2 cellular contexts compared by ENCODE assay signal in the genomic region with DNA sequence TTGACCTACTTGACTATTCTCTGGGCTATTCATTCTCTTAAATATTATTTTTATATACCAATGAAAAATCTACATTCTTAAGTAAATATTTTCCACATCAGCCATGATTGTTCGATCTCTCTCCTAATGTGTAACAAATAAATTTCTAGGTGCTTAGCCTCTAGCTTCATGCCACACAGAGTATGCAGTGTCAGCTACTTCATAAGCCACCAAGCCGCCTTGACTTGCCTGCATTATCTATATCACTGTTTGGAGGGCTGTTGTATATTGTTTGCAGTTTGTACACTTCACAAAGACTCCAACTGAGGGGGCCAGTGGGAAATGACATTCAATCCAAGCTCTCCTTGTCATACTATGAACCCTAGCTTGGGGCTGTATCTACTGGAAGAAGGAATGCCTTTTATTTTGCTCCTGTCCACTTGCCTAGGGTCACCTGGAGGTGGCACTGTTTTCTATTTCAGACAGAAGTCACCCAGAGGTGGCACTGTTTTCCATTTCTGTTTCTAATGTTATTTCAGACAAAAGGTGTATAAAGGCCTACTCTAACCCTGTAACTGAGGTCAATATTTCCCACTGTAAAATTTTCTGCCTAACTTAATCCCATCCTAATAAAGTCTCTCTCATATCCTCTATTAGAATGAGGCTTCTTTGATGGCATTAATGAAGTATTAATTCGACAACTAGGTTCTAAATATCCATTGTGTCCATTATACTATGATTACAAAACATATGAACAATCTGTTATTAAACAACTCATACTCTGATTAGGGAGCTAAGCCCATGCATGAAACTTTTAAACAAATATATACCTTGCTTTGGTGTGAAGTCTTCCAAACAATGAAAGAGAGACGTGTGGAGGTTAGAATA.
TF ChIP-seq lines count a peak whose summit lies in the region.

No MANE protein-coding gene starts in this region.

TF ChIP-seq in SK-N-SH treated with all-trans-retinoic acid at 6 μM for 48 hours, 23 proteins besides CTCF, POLR2A, EP300 and RAD21 (continued from another document):
- TF ChIP-seq, protein P1, sequence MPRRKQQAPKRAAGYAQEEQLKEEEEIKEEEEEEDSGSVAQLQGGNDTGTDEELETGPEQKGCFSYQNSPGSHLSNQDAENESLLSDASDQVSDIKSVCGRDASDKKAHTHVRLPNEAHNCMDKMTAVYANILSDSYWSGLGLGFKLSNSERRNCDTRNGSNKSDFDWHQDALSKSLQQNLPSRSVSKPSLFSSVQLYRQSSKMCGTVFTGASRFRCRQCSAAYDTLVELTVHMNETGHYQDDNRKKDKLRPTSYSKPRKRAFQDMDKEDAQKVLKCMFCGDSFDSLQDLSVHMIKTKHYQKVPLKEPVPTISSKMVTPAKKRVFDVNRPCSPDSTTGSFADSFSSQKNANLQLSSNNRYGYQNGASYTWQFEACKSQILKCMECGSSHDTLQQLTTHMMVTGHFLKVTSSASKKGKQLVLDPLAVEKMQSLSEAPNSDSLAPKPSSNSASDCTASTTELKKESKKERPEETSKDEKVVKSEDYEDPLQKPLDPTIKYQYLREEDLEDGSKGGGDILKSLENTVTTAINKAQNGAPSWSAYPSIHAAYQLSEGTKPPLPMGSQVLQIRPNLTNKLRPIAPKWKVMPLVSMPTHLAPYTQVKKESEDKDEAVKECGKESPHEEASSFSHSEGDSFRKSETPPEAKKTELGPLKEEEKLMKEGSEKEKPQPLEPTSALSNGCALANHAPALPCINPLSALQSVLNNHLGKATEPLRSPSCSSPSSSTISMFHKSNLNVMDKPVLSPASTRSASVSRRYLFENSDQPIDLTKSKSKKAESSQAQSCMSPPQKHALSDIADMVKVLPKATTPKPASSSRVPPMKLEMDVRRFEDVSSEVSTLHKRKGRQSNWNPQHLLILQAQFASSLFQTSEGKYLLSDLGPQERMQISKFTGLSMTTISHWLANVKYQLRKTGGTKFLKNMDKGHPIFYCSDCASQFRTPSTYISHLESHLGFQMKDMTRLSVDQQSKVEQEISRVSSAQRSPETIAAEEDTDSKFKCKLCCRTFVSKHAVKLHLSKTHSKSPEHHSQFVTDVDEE (CRISPR knock-in tag; IDR thresholded peaks at IDR 0.05), result no peak
- TF ChIP-seq RARB (CRISPR knock-in tag; IDR thresholded peaks at IDR 0.05), result no peak
- TF ChIP-seq, protein P2, sequence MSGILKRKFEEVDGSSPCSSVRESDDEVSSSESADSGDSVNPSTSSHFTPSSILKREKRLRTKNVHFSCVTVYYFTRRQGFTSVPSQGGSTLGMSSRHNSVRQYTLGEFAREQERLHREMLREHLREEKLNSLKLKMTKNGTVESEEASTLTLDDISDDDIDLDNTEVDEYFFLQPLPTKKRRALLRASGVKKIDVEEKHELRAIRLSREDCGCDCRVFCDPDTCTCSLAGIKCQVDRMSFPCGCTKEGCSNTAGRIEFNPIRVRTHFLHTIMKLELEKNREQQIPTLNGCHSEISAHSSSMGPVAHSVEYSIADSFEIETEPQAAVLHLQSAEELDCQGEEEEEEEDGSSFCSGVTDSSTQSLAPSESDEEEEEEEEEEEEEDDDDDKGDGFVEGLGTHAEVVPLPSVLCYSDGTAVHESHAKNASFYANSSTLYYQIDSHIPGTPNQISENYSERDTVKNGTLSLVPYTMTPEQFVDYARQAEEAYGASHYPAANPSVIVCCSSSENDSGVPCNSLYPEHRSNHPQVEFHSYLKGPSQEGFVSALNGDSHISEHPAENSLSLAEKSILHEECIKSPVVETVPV (CRISPR knock-in tag; IDR thresholded peaks at IDR 0.05), result no peak
- TF ChIP-seq PPARA (CRISPR knock-in tag; IDR thresholded peaks at IDR 0.05; ENCODE audit: borderline replicate concordance), result no peak
- TF ChIP-seq, protein P3, sequence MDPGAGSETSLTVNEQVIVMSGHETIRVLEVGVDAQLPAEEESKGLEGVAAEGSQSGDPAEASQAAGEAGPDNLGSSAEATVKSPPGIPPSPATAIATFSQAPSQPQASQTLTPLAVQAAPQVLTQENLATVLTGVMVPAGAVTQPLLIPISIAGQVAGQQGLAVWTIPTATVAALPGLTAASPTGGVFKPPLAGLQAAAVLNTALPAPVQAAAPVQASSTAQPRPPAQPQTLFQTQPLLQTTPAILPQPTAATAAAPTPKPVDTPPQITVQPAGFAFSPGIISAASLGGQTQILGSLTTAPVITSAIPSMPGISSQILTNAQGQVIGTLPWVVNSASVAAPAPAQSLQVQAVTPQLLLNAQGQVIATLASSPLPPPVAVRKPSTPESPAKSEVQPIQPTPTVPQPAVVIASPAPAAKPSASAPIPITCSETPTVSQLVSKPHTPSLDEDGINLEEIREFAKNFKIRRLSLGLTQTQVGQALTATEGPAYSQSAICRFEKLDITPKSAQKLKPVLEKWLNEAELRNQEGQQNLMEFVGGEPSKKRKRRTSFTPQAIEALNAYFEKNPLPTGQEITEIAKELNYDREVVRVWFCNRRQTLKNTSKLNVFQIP (CRISPR knock-in tag; IDR thresholded peaks at IDR 0.05; ENCODE audit: borderline replicate concordance, low read depth), result no peak
- TF ChIP-seq ZFP3 (CRISPR knock-in tag; IDR thresholded peaks at IDR 0.05), result no peak
- no peak for TF ChIP-seq ISL1 (CRISPR knock-in tag; IDR thresholded peaks at IDR 0.05)
- TF ChIP-seq CSDC2 (CRISPR knock-in tag; IDR thresholded peaks at IDR 0.05), result no peak
- TF ChIP-seq GLIS3 (CRISPR knock-in tag; IDR thresholded peaks at IDR 0.05), result no peak
- no peak for TF ChIP-seq ZNF8 (CRISPR knock-in tag; IDR thresholded peaks at IDR 0.05)
- TF ChIP-seq BACH2 (CRISPR knock-in tag; IDR thresholded peaks at IDR 0.05; ENCODE audit: borderline replicate concordance), result no peak
- TF ChIP-seq TOX (CRISPR knock-in tag; IDR thresholded peaks at IDR 0.05; ENCODE audit: borderline replicate concordance), result no peak
- TF ChIP-seq ZFP30 (CRISPR knock-in tag; IDR thresholded peaks at IDR 0.05), result no peak

TF ChIP-seq in HepG2, 621 proteins besides CTCF, POLR2A, EP300 and RAD21 (continued from another document and continues in another):
- TF ChIP-seq, protein P4, sequence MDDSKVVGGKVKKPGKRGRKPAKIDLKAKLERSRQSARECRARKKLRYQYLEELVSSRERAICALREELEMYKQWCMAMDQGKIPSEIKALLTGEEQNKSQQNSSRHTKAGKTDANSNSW (CRISPR knock-in tag; IDR thresholded peaks at IDR 0.05; ENCODE audit: borderline replicate concordance), result no peak
- TF ChIP-seq ZNF737 (CRISPR knock-in tag; IDR thresholded peaks at IDR 0.05; ENCODE audit: borderline replicate concordance), result no peak
- no peak for TF ChIP-seq ZNF607 (CRISPR knock-in tag; IDR thresholded peaks at IDR 0.05; ENCODE audit: borderline replicate concordance)
- TF ChIP-seq SMYD3 (CRISPR knock-in tag; IDR thresholded peaks at IDR 0.05), result peak; percentile 32; the same call in 1 of the 2 replicates
- TF ChIP-seq ZNF24 (IDR thresholded peaks at IDR 0.05), result 0 out of 2 replicates have a peak, but pooled peaks have one; percentile 11
- TF ChIP-seq, protein P5, sequence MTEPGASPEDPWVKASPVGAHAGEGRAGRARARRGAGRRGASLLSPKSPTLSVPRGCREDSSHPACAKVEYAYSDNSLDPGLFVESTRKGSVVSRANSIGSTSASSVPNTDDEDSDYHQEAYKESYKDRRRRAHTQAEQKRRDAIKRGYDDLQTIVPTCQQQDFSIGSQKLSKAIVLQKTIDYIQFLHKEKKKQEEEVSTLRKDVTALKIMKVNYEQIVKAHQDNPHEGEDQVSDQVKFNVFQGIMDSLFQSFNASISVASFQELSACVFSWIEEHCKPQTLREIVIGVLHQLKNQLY (CRISPR knock-in tag; IDR thresholded peaks at IDR 0.05), result no peak
- no peak for TF ChIP-seq MTF2 (CRISPR knock-in tag; IDR thresholded peaks at IDR 0.05; ENCODE audit: borderline replicate concordance)
- TF ChIP-seq FOXA1 (IDR thresholded peaks at IDR 0.05), result no peak
- 0 out of 2 replicates have a peak, but pooled peaks have one; percentile 6 for TF ChIP-seq FOXA1 (CRISPR knock-in tag; IDR thresholded peaks at IDR 0.05)
- no peak for TF ChIP-seq TCF7 (IDR thresholded peaks at IDR 0.05; ENCODE audit: low read depth)
- TF ChIP-seq, protein P6, sequence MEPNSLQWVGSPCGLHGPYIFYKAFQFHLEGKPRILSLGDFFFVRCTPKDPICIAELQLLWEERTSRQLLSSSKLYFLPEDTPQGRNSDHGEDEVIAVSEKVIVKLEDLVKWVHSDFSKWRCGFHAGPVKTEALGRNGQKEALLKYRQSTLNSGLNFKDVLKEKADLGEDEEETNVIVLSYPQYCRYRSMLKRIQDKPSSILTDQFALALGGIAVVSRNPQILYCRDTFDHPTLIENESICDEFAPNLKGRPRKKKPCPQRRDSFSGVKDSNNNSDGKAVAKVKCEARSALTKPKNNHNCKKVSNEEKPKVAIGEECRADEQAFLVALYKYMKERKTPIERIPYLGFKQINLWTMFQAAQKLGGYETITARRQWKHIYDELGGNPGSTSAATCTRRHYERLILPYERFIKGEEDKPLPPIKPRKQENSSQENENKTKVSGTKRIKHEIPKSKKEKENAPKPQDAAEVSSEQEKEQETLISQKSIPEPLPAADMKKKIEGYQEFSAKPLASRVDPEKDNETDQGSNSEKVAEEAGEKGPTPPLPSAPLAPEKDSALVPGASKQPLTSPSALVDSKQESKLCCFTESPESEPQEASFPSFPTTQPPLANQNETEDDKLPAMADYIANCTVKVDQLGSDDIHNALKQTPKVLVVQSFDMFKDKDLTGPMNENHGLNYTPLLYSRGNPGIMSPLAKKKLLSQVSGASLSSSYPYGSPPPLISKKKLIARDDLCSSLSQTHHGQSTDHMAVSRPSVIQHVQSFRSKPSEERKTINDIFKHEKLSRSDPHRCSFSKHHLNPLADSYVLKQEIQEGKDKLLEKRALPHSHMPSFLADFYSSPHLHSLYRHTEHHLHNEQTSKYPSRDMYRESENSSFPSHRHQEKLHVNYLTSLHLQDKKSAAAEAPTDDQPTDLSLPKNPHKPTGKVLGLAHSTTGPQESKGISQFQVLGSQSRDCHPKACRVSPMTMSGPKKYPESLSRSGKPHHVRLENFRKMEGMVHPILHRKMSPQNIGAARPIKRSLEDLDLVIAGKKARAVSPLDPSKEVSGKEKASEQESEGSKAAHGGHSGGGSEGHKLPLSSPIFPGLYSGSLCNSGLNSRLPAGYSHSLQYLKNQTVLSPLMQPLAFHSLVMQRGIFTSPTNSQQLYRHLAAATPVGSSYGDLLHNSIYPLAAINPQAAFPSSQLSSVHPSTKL (CRISPR knock-in tag; IDR thresholded peaks at IDR 0.05), result 0 out of 2 replicates have a peak, but pooled peaks have one; percentile 27
- TF ChIP-seq, protein P7, sequence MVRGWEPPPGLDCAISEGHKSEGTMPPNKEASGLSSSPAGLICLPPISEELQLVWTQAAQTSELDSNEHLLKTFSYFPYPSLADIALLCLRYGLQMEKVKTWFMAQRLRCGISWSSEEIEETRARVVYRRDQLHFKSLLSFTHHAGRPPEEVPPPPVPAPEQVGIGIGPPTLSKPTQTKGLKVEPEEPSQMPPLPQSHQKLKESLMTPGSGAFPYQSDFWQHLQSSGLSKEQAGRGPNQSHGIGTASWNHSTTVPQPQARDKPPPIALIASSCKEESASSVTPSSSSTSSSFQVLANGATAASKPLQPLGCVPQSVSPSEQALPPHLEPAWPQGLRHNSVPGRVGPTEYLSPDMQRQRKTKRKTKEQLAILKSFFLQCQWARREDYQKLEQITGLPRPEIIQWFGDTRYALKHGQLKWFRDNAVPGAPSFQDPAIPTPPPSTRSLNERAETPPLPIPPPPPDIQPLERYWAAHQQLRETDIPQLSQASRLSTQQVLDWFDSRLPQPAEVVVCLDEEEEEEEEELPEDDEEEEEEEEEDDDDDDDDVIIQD (CRISPR knock-in tag; IDR thresholded peaks at IDR 0.05; ENCODE audit: low read depth), result 0 out of 2 replicates have a peak, but pooled peaks have one; percentile 18
- TF ChIP-seq, protein P8, sequence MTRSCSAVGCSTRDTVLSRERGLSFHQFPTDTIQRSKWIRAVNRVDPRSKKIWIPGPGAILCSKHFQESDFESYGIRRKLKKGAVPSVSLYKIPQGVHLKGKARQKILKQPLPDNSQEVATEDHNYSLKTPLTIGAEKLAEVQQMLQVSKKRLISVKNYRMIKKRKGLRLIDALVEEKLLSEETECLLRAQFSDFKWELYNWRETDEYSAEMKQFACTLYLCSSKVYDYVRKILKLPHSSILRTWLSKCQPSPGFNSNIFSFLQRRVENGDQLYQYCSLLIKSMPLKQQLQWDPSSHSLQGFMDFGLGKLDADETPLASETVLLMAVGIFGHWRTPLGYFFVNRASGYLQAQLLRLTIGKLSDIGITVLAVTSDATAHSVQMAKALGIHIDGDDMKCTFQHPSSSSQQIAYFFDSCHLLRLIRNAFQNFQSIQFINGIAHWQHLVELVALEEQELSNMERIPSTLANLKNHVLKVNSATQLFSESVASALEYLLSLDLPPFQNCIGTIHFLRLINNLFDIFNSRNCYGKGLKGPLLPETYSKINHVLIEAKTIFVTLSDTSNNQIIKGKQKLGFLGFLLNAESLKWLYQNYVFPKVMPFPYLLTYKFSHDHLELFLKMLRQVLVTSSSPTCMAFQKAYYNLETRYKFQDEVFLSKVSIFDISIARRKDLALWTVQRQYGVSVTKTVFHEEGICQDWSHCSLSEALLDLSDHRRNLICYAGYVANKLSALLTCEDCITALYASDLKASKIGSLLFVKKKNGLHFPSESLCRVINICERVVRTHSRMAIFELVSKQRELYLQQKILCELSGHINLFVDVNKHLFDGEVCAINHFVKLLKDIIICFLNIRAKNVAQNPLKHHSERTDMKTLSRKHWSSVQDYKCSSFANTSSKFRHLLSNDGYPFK (CRISPR knock-in tag; IDR thresholded peaks at IDR 0.05; ENCODE audit: borderline replicate concordance), result no peak
- TF ChIP-seq NR2F1 (CRISPR knock-in tag; IDR thresholded peaks at IDR 0.05), result peak; percentile 57 to 59; a peak in 3 of 4 replicates
- peak; percentile 95 for TF ChIP-seq SMC3 (IDR thresholded peaks at IDR 0.05; ENCODE audit: low read length)
- TF ChIP-seq ZNF230 (CRISPR knock-in tag; IDR thresholded peaks at IDR 0.05), result no peak
- TF ChIP-seq KLF11 (CRISPR knock-in tag; IDR thresholded peaks at IDR 0.05), result no peak
- 0 out of 2 replicates have a peak, but pooled peaks have one; percentile 42 for TF ChIP-seq NR2F2 (IDR thresholded peaks at IDR 0.05; ENCODE audit: borderline replicate concordance, low read depth)
- no peak for TF ChIP-seq SNAPC2 (CRISPR knock-in tag; IDR thresholded peaks at IDR 0.05)
- TF ChIP-seq ZMYM4 (CRISPR knock-in tag; IDR thresholded peaks at IDR 0.05), result 0 out of 2 replicates have a peak, but pooled peaks have one; percentile 49
- no peak for TF ChIP-seq GABPB1 (CRISPR knock-in tag; IDR thresholded peaks at IDR 0.05)
- TF ChIP-seq NR2C2 (CRISPR knock-in tag; IDR thresholded peaks at IDR 0.05; ENCODE audit: borderline replicate concordance), result 0 out of 2 replicates have a peak, but pooled peaks have one; percentile 21
- TF ChIP-seq STAG1 (CRISPR knock-in tag; IDR thresholded peaks at IDR 0.05), result peak; percentile 78
- TF ChIP-seq FIP1L1 (IDR thresholded peaks at IDR 0.05; ENCODE audit: borderline replicate concordance, insufficient read depth, low read depth, low read length), result no peak
- TF ChIP-seq, protein P9, sequence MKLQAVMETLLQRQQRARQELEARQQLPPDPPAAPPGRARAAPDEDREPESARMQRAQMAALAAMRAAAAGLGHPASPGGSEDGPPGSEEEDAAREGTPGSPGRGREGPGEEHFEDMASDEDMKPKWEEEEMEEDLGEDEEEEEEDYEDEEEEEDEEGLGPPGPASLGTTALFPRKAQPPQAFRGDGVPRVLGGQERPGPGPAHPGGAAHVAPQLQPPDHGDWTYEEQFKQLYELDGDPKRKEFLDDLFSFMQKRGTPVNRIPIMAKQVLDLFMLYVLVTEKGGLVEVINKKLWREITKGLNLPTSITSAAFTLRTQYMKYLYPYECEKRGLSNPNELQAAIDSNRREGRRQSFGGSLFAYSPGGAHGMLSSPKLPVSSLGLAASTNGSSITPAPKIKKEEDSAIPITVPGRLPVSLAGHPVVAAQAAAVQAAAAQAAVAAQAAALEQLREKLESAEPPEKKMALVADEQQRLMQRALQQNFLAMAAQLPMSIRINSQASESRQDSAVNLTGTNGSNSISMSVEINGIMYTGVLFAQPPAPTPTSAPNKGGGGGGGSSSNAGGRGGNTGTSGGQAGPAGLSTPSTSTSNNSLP (IDR thresholded peaks at IDR 0.05; ENCODE audit: low read depth, low read length), result peak; percentile 67; the same call in 1 of the 2 replicates
- TF ChIP-seq KAT7 (CRISPR knock-in tag; IDR thresholded peaks at IDR 0.05; ENCODE audit: borderline replicate concordance), result no peak
- peak; percentile 92 for TF ChIP-seq NR2F6 (IDR thresholded peaks at IDR 0.05)
- TF ChIP-seq NR2F6 (CRISPR knock-in tag; IDR thresholded peaks at IDR 0.05), result peak; percentile 95
